In genomic region chr7:100126931-100127865, GRCh38 we compare ENCODE assay signal across 1 cellular context.
TF ChIP-seq lines count a peak whose summit lies in the region.

TSS of gene MBLAC1 (plus strand) at chr7:100126967. CDS start at chr7:100127396, 429 bp downstream.

TF ChIP-seq in HepG2, 621 proteins besides CTCF, POLR2A, EP300 and RAD21 (continued from another document and continues in another):
- TF ChIP-seq ATF6 (CRISPR knock-in tag; conservative IDR thresholded peaks at IDR 0.05) (no peak), ZNF674 (CRISPR knock-in tag; IDR thresholded peaks at IDR 0.05; ENCODE audit: low read depth) (0 out of 2 replicates have a peak, but pooled peaks have one; percentile 86), ZNF773 (CRISPR knock-in tag; IDR thresholded peaks at IDR 0.05; ENCODE audit: borderline replicate concordance) (peak; percentile 33; the same call in 1 of the 2 replicates), ZFP82 (CRISPR knock-in tag; IDR thresholded peaks at IDR 0.05; ENCODE audit: borderline replicate concordance) (peak; percentile 85; the same call in 1 of the 2 replicates), ZNF484 (CRISPR knock-in tag; IDR thresholded peaks at IDR 0.05; ENCODE audit: borderline replicate concordance, low read depth) (no peak), ATF4 (CRISPR knock-in tag; IDR thresholded peaks at IDR 0.05) (peak in 1 of 2 experiments; percentile 53; a peak in 1 of 4 replicates), POLR2G (IDR thresholded peaks at IDR 0.05; ENCODE audit: low read depth, low read length) (peak; percentile 84), JUNB (CRISPR knock-in tag; IDR thresholded peaks at IDR 0.05; ENCODE audit: borderline replicate concordance) (no peak), RFXANK (CRISPR knock-in tag; IDR thresholded peaks at IDR 0.05) (no peak), SETDB1 (CRISPR knock-in tag; IDR thresholded peaks at IDR 0.05; ENCODE audit: borderline replicate concordance) (no peak), NR1H2 (CRISPR knock-in tag; IDR thresholded peaks at IDR 0.05; ENCODE audit: borderline replicate concordance, low read depth) (no peak), NFAT5 (CRISPR knock-in tag; IDR thresholded peaks at IDR 0.05) (0 out of 2 replicates have a peak, but pooled peaks have one; percentile 30), KDM3A (CRISPR knock-in tag; IDR thresholded peaks at IDR 0.05; ENCODE audit: low read depth) (0 out of 2 replicates have a peak, but pooled peaks have one; percentile 6), HNRNPK (IDR thresholded peaks at IDR 0.05; ENCODE audit: low read depth, low read length, poor library complexity, severe bottlenecking) (peak; percentile 57), KLF13 (CRISPR knock-in tag; IDR thresholded peaks at IDR 0.05) (no peak), ZNF687 (CRISPR knock-in tag; IDR thresholded peaks at IDR 0.05) (peak; percentile 80), BHLHE40 (IDR thresholded peaks at IDR 0.05; ENCODE audit: low read length) (peak; percentile 94), ZNF274 (CRISPR knock-in tag; IDR thresholded peaks at IDR 0.05) (no peak), KLF11 (CRISPR knock-in tag; IDR thresholded peaks at IDR 0.05) (0 out of 2 replicates have a peak, but pooled peaks have one; percentile 48), ZNF367 (CRISPR knock-in tag; IDR thresholded peaks at IDR 0.05; ENCODE audit: borderline replicate concordance) (0 out of 2 replicates have a peak, but pooled peaks have one; percentile 50), CAMTA2 (CRISPR knock-in tag; IDR thresholded peaks at IDR 0.05; ENCODE audit: borderline replicate concordance) (0 out of 2 replicates have a peak, but pooled peaks have one; percentile 10), ZMYM3 (CRISPR knock-in tag; IDR thresholded peaks at IDR 0.05) (no peak), ZNF430 (CRISPR knock-in tag; IDR thresholded peaks at IDR 0.05) (peak; percentile 13), PBX2 (CRISPR knock-in tag; IDR thresholded peaks at IDR 0.05) (no peak), ZBTB14 (CRISPR knock-in tag; IDR thresholded peaks at IDR 0.05) (peak; percentile 55; the same call in 1 of the 2 replicates), ZFY (CRISPR knock-in tag; IDR thresholded peaks at IDR 0.05) (peak; percentile 67), HOXA5 (CRISPR knock-in tag; IDR thresholded peaks at IDR 0.05) (peak; percentile 67; the same call in 1 of the 2 replicates), ZFP1 (CRISPR knock-in tag; IDR thresholded peaks at IDR 0.05) (no peak), ETS1 (CRISPR knock-in tag; IDR thresholded peaks at IDR 0.05) (0 out of 2 replicates have a peak, but pooled peaks have one; percentile 49), HHEX (CRISPR knock-in tag; IDR thresholded peaks at IDR 0.05) (no peak), HNF4G (IDR thresholded peaks at IDR 0.05; ENCODE audit: borderline replicate concordance, low read depth, low read length) (no peak), HNF4G (CRISPR knock-in tag; IDR thresholded peaks at IDR 0.05; ENCODE audit: borderline replicate concordance, low read depth) (no peak), ZNF629 (CRISPR knock-in tag; conservative IDR thresholded peaks at IDR 0.05) (no peak), GLI4 (CRISPR knock-in tag; IDR thresholded peaks at IDR 0.05; ENCODE audit: borderline replicate concordance) (0 out of 2 replicates have a peak, but pooled peaks have one; percentile 47), ZNF713 (CRISPR knock-in tag; IDR thresholded peaks at IDR 0.05) (0 out of 2 replicates have a peak, but pooled peaks have one; percentile 7), ZFX (CRISPR knock-in tag; IDR thresholded peaks at IDR 0.05; ENCODE audit: low read depth) (peak; percentile 73), ZNF639 (CRISPR knock-in tag; conservative IDR thresholded peaks at IDR 0.05) (no peak), ZNF790 (CRISPR knock-in tag; IDR thresholded peaks at IDR 0.05; ENCODE audit: borderline replicate concordance) (0 out of 2 replicates have a peak, but pooled peaks have one; percentile 51), GTF2F1 (IDR thresholded peaks at IDR 0.05; ENCODE audit: low read length) (no peak), STAG1 (CRISPR knock-in tag; IDR thresholded peaks at IDR 0.05) (no peak), PAF1 (CRISPR knock-in tag; IDR thresholded peaks at IDR 0.05) (no peak), NFRKB (IDR thresholded peaks at IDR 0.05) (0 out of 2 replicates have a peak, but pooled peaks have one; percentile 0), MXD1 (CRISPR knock-in tag; IDR thresholded peaks at IDR 0.05) (peak; percentile 76), MYPOP (CRISPR knock-in tag; IDR thresholded peaks at IDR 0.05) (peak; percentile 63; the same call in 1 of the 2 replicates), PHF21A (CRISPR knock-in tag; IDR thresholded peaks at IDR 0.05) (peak; percentile 36; the same call in 1 of the 2 replicates)
